In genomic region chr3:185585862-185586643, GRCh38 we compare ENCODE assay signal across 8 cellular contexts. TPM values are rescaled to one million over a fixed set of nuclear protein-coding genes. Genes with fewer than 3 reads are reported as not detected.
A peak's percentile ranks its signal among the peaks of the same experiment; 100 is the strongest.
DNase-seq lines count a peak whose midpoint lies in the region; ATAC-seq lines count a peak whose summit lies in the region.

Gene SENP2 (plus strand): TSS chr3:185586295. CDS start chr3:185586414, 119 bp downstream.

- H3K36me3 ChIP-seq in BLaER1 treated with 17β-estradiol and CSF1 and Interleukin-3, amounts not matched to agents 10 nM and 100 nM = peaks cover 0 to 22% (median 12%) of the 10 kb centered on the region in 11 experiments; a peak in 12 of 22 replicates

- intact Hi-C loops in left colon (cut with DNase I, micrococcal nuclease) = no loop called here

- DNase-seq in NCI-H748 (lab: John Stamatoyannopoulos, UW; ENCODE audit: unreplicated experiment) (peak; percentile 96), cortex of kidney (lab: John Stamatoyannopoulos, UW) (peak; percentile 27), left colon (peak; percentile 99 to 100)
- DNase-seq in activated CD4-positive, alpha-beta T cell treated with anti-CD3 and anti-CD28 coated beads, Interleukin-2, amount 50 U/mL, for 1 hour = peak; percentile 100
- DNase-seq in stimulated activated CD4-positive, alpha-beta T cell treated with anti-CD3 and anti-CD28 coated beads, Interleukin-1b, Interleukin-23, amount 100 ng/mL, for 48 hours = peak; percentile 100

- peak within 1 kb of the TSS; percentile 87 to 97 (median 92) for H3K9ac ChIP-seq in BLaER1 treated with 17β-estradiol and CSF1 and Interleukin-3, amounts not matched to agents 10 nM and 100 nM

- peak within 1 kb of the TSS; percentile 79 to 93 (median 88) for H3K27ac ChIP-seq in BLaER1 treated with 17β-estradiol and CSF1 and Interleukin-3, amounts not matched to agents 10 nM and 100 nM

- H3K4me3 ChIP-seq in BLaER1 treated with 17β-estradiol and CSF1 and Interleukin-3, amounts not matched to agents 10 nM and 100 nM = peak within 1 kb of the TSS; percentile 73 to 98 (median 92)

- ATAC-seq in GM19351 (IDR thresholded peaks at IDR 0.05; ENCODE audit: unreplicated experiment) (peak; percentile 94), HG03521 (IDR thresholded peaks at IDR 0.05; ENCODE audit: unreplicated experiment) (peak; percentile 95), left colon (peak; percentile 90)

- peaks cover 27 to 39% (median 35%) of the 10 kb centered on the region in 10 experiments for H3K4me1 ChIP-seq in BLaER1 treated with 17β-estradiol and CSF1 and Interleukin-3, amounts not matched to agents 10 nM and 100 nM

- H3K4me2 ChIP-seq in BLaER1 treated with 17β-estradiol and CSF1 and Interleukin-3, amounts not matched to agents 10 nM and 100 nM = peak within 1 kb of the TSS; percentile 81 to 98 (median 94)

- H3K9me3 ChIP-seq in BLaER1 treated with 17β-estradiol and CSF1 and Interleukin-3, amounts not matched to agents 10 nM and 100 nM (replicated peaks in 1 of 11) = no peaks in the 10 kb centered on the region

- H3K27me3 ChIP-seq in BLaER1 treated with 17β-estradiol and CSF1 and Interleukin-3, amounts not matched to agents 10 nM and 100 nM = no peaks in the 10 kb centered on the region

- peaks cover 0 to 24% (median 0%) of the 10 kb centered on the region in 11 experiments; a peak in 8 of 22 replicates for H4K20me1 ChIP-seq in BLaER1 treated with 17β-estradiol and CSF1 and Interleukin-3, amounts not matched to agents 10 nM and 100 nM

RNA-seq across cellular contexts. Expression of gene SENP2, which starts in this region (rescaled TPM):
- total RNA-seq in left colon = 10 to 100 TPM; 28.7 to 36.5 TPM

Comparison
In these comparisons a context has a peak if more than half of its experiments do, and no peak if none do; other contexts are left out.
1. Peak in every context shown above with its lines: DNase-seq, ATAC-seq, H3K4me3 ChIP-seq and H3K27ac ChIP-seq.
2. DNase-seq: peak in every context shown above with its lines; median percentile 100 in activated CD4-positive, alpha-beta T cell treated with anti-CD3 and anti-CD28 coated beads, Interleukin-2, amount 50 U/mL, for 1 hour; 100 in stimulated activated CD4-positive, alpha-beta T cell treated with anti-CD3 and anti-CD28 coated beads, Interleukin-1b, Interleukin-23, amount 100 ng/mL, for 48 hours; 100 in left colon; 96 in NCI-H748; 27 in cortex of kidney.